Comparison of ENCODE assay signal across 26 cellular contexts in the genomic region with DNA sequence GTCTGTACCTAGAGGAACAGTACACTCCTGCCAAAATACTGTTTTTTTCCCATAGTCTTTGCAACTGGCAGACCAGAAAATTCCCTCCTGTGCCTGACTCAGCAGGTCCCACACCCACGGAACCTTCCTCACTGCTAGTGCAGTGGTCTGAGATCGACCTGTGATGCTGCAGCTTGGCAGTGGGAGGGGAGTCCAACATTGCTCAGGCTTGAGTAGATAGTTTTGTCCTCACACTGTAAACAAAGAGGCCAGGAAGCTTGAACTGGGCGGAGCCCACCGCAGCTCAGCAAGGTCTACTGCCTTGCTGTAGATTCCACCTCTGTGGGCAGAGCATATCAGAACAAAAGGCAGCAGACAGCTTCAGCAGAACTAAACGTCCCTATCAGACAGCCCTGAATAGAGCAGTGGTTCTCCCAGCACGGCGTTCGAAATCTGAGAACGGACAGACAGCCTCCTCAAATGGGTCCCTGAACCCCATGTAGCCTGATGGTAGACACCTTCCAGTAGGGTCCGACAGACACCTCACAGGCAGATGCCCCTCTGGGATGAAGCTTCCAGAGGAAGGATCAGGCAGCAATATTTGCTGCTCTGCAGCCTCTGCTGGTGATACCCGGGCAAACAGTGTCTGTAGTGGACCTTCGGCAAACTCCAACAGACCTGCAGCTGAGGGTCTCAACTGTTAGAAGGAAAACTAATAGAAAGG.
DNase-seq lines count a peak whose midpoint lies in the region; ATAC-seq, FAIRE-seq and TF ChIP-seq lines count a peak whose summit lies in the region.
"Had no signal": no experiment of that assay in that cellular context is flagged by ENCODE, and none has a peak within 500 bp of the region (broad histone marks: within the 10 kb centered on the region; RNA-seq: fewer than 3 reads in every experiment).

No MANE protein-coding gene starts in this region.

- TF ChIP-seq EP300 in H1 (IDR thresholded peaks at IDR 0.05; ENCODE audit: borderline replicate concordance in 1 of 2, low read depth in 2 of 2, low read length in 2 of 2) = no peak

- H2BK120ac ChIP-seq in H1 (replicated peaks; ENCODE audit: low read depth, low read length) = no peak overlapping the region

- TF ChIP-seq CTCF in RWPE2 (IDR thresholded peaks at IDR 0.05; ENCODE audit: poor library complexity, severe bottlenecking) (no peak), H1 (IDR thresholded peaks at IDR 0.05; ENCODE audit: control extremely low read depth in 1 of 3, insufficient read depth in 1 of 3, low read depth in 1 of 3, low read length in 3 of 3) (no peak)
- TF ChIP-seq CTCF in CD4-positive, alpha-beta T cell (IDR thresholded peaks at IDR 0.05) = no peak

- no peak overlapping the region for H3K14ac ChIP-seq in H1 (ENCODE audit: insufficient read length)

- H3K9me3 Mint-ChIP-seq in CD4-positive, alpha-beta T cell = peaks cover 5% of the 10 kb centered on the region
- H3K9me3 Mint-ChIP-seq in activated naive CD4-positive, alpha-beta T cell treated with anti-CD3 and anti-CD28 coated beads for 36 hours = peaks cover 13% of the 10 kb centered on the region
- H3K9me3 Mint-ChIP-seq: T-helper 2 cell treated with Interferon-gamma antibody and Interleukin-4, amounts not matched to agents 5 μg/mL and 100 μg/mL, for 36 hours had no signal

- no peaks in the 10 kb centered on the region for H3K79me2 ChIP-seq in H1 (ENCODE audit: control insufficient read depth in 1 of 2, insufficient read depth in 2 of 2, low read length in 2 of 2)
- H3K79me2 ChIP-seq: hepatocyte had no signal

- no peak for TF ChIP-seq RAD21 in H1 (IDR thresholded peaks at IDR 0.05 in 1 of 2, conservative IDR thresholded peaks at IDR 0.05 in 1 of 2; ENCODE audit: low read depth in 2 of 2, low read length in 2 of 2)

- no peak overlapping the region for H3K4me2 ChIP-seq in H1 (ENCODE audit: insufficient read depth in 1 of 2, low read depth in 2 of 2, low read length in 2 of 2)
- H3K4me2 ChIP-seq: BLaER1, hepatocyte had no signal

- H3K79me1 ChIP-seq in H1 (ENCODE audit: low read depth, low read length) = no peaks in the 10 kb centered on the region

- H3K4me1 ChIP-seq in RWPE2 (ENCODE audit: insufficient read depth, poor library complexity, severe bottlenecking) = no peaks in the 10 kb centered on the region
- H3K4me1 ChIP-seq in H1 (replicated peaks in 1 of 4; ENCODE audit: control insufficient read depth in 3 of 4, insufficient read depth in 4 of 4, low read length in 3 of 4) = no peaks in the 10 kb centered on the region
- H3K4me1 ChIP-seq: BLaER1, body of pancreas, esophagus squamous epithelium, right atrium auricular region, SJSA1, upper lobe of left lung had no signal

- peaks cover 56% of the 10 kb centered on the region for H3K36me3 Mint-ChIP-seq in CD4-positive, alpha-beta T cell (ENCODE audit: low read depth)
- peaks cover 32% of the 10 kb centered on the region for H3K36me3 Mint-ChIP-seq in activated naive CD4-positive, alpha-beta T cell treated with anti-CD3 and anti-CD28 coated beads for 36 hours (ENCODE audit: low read depth)

- H3K9me3 ChIP-seq in RWPE2 (ENCODE audit: severe bottlenecking) = no peaks in the 10 kb centered on the region
- H3K9me3 ChIP-seq in H1 (ENCODE audit: insufficient read depth in 2 of 2, low read depth in 1 of 2, low read length in 1 of 2) = no peaks in the 10 kb centered on the region
- H3K9me3 ChIP-seq in CD4-positive, alpha-beta T cell (ENCODE audit: control insufficient read depth, low read length) = no peaks in the 10 kb centered on the region
- H3K9me3 ChIP-seq: body of pancreas, esophagus squamous epithelium, right atrium auricular region, SJSA1, upper lobe of left lung had no signal

- H3K36me3 ChIP-seq in RWPE2 (ENCODE audit: low read depth) (no peaks in the 10 kb centered on the region), H1 (ENCODE audit: control insufficient read depth in 2 of 4, insufficient read depth in 4 of 4, low read length in 3 of 4) (no peaks in the 10 kb centered on the region)
- H3K36me3 ChIP-seq: BLaER1, esophagus squamous epithelium, right atrium auricular region, SJSA1, upper lobe of left lung had no signal

- intact Hi-C loops in CD4-positive, alpha-beta T cell (cut with DNase I, micrococcal nuclease) = no loop called here
- intact Hi-C loops in left colon (cut with DNase I, micrococcal nuclease) = no loop called here
- intact Hi-C loops in activated naive CD4-positive, alpha-beta T cell treated with anti-CD3 and anti-CD28 coated beads for 36 hours (cut with micrococcal nuclease) = no loop called here

- peak; percentile 63 for DNase-seq in HT-29 (ENCODE audit: low spot score)
- no peak for DNase-seq in RWPE2 (ENCODE audit: low spot score)
- no peak for DNase-seq in H1 (ENCODE audit: low read depth in 1 of 2, low spot score in 2 of 2)
- peak; percentile 71 for DNase-seq in non-pigmented ciliary epithelial cell (ENCODE audit: low read depth)
- no peak for DNase-seq in CD4-positive, alpha-beta T cell
- DNase-seq in left colon = no peak
- DNase-seq in effector CD8-positive, alpha-beta T cell (lab: John Stamatoyannopoulos, UW) = no peak
- no peak for DNase-seq in activated naive CD4-positive, alpha-beta T cell treated with anti-CD3 and anti-CD28 coated beads for 36 hours
- DNase-seq: activated CD4-positive, alpha-beta T cell treated with anti-CD3 and anti-CD28 coated beads for 36 hours; activated CD8-positive, alpha-beta memory T cell treated with anti-CD3 and anti-CD28 coated beads, Interleukin-2, amount 50 U/mL, for 4 hours; activated naive CD4-positive, alpha-beta T cell treated with Interleukin-2 at 50 U/mL for 16 hours; body of pancreas; DMS153; esophagus squamous epithelium; GOT3; kidney; NCI-H446; stimulated activated naive CD8-positive, alpha-beta T cell treated with anti-CD3 and anti-CD28 coated beads, Interleukin-15, amount 100 ng/mL, for 72 hours; upper lobe of left lung had no signal

- H3K27me3 ChIP-seq in RWPE2 (ENCODE audit: insufficient read depth, poor library complexity, severe bottlenecking) (no peaks in the 10 kb centered on the region), H1 (replicated peaks in 1 of 4; ENCODE audit: control insufficient read depth in 3 of 4, extremely low read depth in 1 of 4, insufficient read depth in 3 of 4, low read length in 3 of 4) (no peaks in the 10 kb centered on the region)
- no peaks in the 10 kb centered on the region for H3K27me3 ChIP-seq in CD4-positive, alpha-beta T cell (ENCODE audit: control insufficient read depth, insufficient read depth, low read length)
- H3K27me3 ChIP-seq: BLaER1, body of pancreas, esophagus squamous epithelium, hepatocyte, right atrium auricular region, SJSA1, upper lobe of left lung had no signal

- CTCF ChIA-PET in H1 (lab: Charles Lee; ENCODE audit: partially characterized antibody) = interaction anchor here (0.7 kb wide), 1 partner anchor 24 kb away, joined by 3 read pairs; no protein-coding TSS in a partner anchor
- CTCF ChIA-PET in CD4-positive, alpha-beta T cell (lab: Charles Lee) = no interaction called here
- CTCF ChIA-PET in activated naive CD4-positive, alpha-beta T cell treated with anti-CD3 and anti-CD28 coated beads for 36 hours (lab: Charles Lee) = interaction anchor here (0.6 kb wide), 1 partner anchor 50 kb away, joined by 3 read pairs; no protein-coding TSS in a partner anchor

- no peak overlapping the region for H2BK20ac ChIP-seq in H1 (ENCODE audit: low read length)

- no peak overlapping the region for H3K4ac ChIP-seq in H1 (replicated peaks; ENCODE audit: insufficient read length, low read depth, low read length)

- H3K27ac ChIP-seq in RWPE2 (ENCODE audit: poor library complexity, severe bottlenecking) (no peak overlapping the region), H1 (ENCODE audit: low read depth, low read length) (no peak overlapping the region)
- H3K27ac ChIP-seq in CD4-positive, alpha-beta T cell (ENCODE audit: low read depth, low read length) = no peak overlapping the region
- H3K27ac ChIP-seq: BLaER1, body of pancreas, esophagus squamous epithelium, hepatocyte, right atrium auricular region, SJSA1, upper lobe of left lung had no signal

- H3K23ac ChIP-seq in H1 (ENCODE audit: insufficient read length) = no peak overlapping the region

- no peak overlapping the region for H2BK12ac ChIP-seq in H1 (ENCODE audit: low read depth, low read length)

- no peak overlapping the region for H2AK5ac ChIP-seq in H1 (ENCODE audit: low read depth, low read length)

- no peak overlapping the region for H3K4me3 Mint-ChIP-seq in CD4-positive, alpha-beta T cell
- no peak overlapping the region for H3K4me3 Mint-ChIP-seq in activated naive CD4-positive, alpha-beta T cell treated with anti-CD3 and anti-CD28 coated beads for 36 hours
- H3K4me3 Mint-ChIP-seq: activated CD4-positive, alpha-beta T cell treated with anti-CD3 and anti-CD28 coated beads for 36 hours; mesothelial cell of epicardium; neural crest cell; stimulated activated naive CD8-positive, alpha-beta T cell treated with anti-CD3 and anti-CD28 coated beads, Interleukin-15, amount 100 ng/mL, for 72 hours; T-helper 2 cell treated with Interferon-gamma antibody and Interleukin-4, amounts not matched to agents 5 μg/mL and 100 μg/mL, for 36 hours had no signal

- H3K27me3 Mint-ChIP-seq in CD4-positive, alpha-beta T cell = no peaks in the 10 kb centered on the region
- H3K27me3 Mint-ChIP-seq in activated naive CD4-positive, alpha-beta T cell treated with anti-CD3 and anti-CD28 coated beads for 36 hours (ENCODE audit: low read depth) = no peaks in the 10 kb centered on the region
- H3K27me3 Mint-ChIP-seq: activated CD4-positive, alpha-beta T cell treated with anti-CD3 and anti-CD28 coated beads for 36 hours; stimulated activated naive CD8-positive, alpha-beta T cell treated with anti-CD3 and anti-CD28 coated beads, Interleukin-15, amount 100 ng/mL, for 72 hours had no signal

- no peaks in the 10 kb centered on the region for H3K23me2 ChIP-seq in H1 (ENCODE audit: low read depth, low read length)

- H3K4me1 Mint-ChIP-seq in CD4-positive, alpha-beta T cell (ENCODE audit: low read depth) = no peaks in the 10 kb centered on the region
- no peaks in the 10 kb centered on the region for H3K4me1 Mint-ChIP-seq in activated naive CD4-positive, alpha-beta T cell treated with anti-CD3 and anti-CD28 coated beads for 36 hours (ENCODE audit: low read depth)
- H3K4me1 Mint-ChIP-seq: activated CD4-positive, alpha-beta T cell treated with anti-CD3 and anti-CD28 coated beads for 36 hours; stimulated activated naive CD8-positive, alpha-beta T cell treated with anti-CD3 and anti-CD28 coated beads, Interleukin-15, amount 100 ng/mL, for 72 hours had no signal

- no peaks in the 10 kb centered on the region for H4K20me1 ChIP-seq in H1 (replicated peaks in 1 of 2; ENCODE audit: control insufficient read depth in 1 of 2, insufficient read depth in 2 of 2, low read length in 2 of 2)
- H4K20me1 ChIP-seq: BLaER1 had no signal

- H3K27ac Mint-ChIP-seq in CD4-positive, alpha-beta T cell = no peak overlapping the region
- H3K27ac Mint-ChIP-seq in activated naive CD4-positive, alpha-beta T cell treated with anti-CD3 and anti-CD28 coated beads for 36 hours = no peak overlapping the region
- H3K27ac Mint-ChIP-seq: activated CD4-positive, alpha-beta T cell treated with anti-CD3 and anti-CD28 coated beads for 36 hours; mesothelial cell of epicardium; stimulated activated naive CD8-positive, alpha-beta T cell treated with anti-CD3 and anti-CD28 coated beads, Interleukin-15, amount 100 ng/mL, for 72 hours; T-helper 2 cell treated with Interferon-gamma antibody and Interleukin-4, amounts not matched to agents 5 μg/mL and 100 μg/mL, for 36 hours had no signal

- no peak overlapping the region for H2AFZ ChIP-seq in H1 (ENCODE audit: low read length)
- H2AFZ ChIP-seq: hepatocyte had no signal

- H4K8ac ChIP-seq in H1 (ENCODE audit: extremely low read depth, insufficient read depth, low read length) = peak overlapping the region; percentile 79; the same call in 1 of the 2 replicates

- no peak overlapping the region for H2BK15ac ChIP-seq in H1 (ENCODE audit: low read length)

- no peak overlapping the region for H2BK5ac ChIP-seq in H1 (ENCODE audit: low read depth, low read length)

- 88% methylated on average over 12 of the region's 12 CpGs; no CpG with 5 or more reads in 1 of the 2 experiments for WGBS in H1 (ENCODE audit: extremely low coverage in 1 of 2, insufficient coverage in 1 of 2, insufficient read length in 1 of 2, insufficient replicate concordance in 2 of 2, low coverage in 1 of 2, low lambda C conversion rate in 2 of 2, missing lambda C conversion rate in 1 of 2), 2 experiments

- no peak overlapping the region for H3K4me3 ChIP-seq in RWPE2 (ENCODE audit: severe bottlenecking)
- H3K4me3 ChIP-seq in H1 (ENCODE audit: extremely low read depth in 1 of 4, insufficient read depth in 2 of 4, low read depth in 3 of 4, low read length in 4 of 4) = no peak overlapping the region
- H3K4me3 ChIP-seq: BLaER1, body of pancreas, esophagus squamous epithelium, hepatocyte, right atrium auricular region, SJSA1, upper lobe of left lung had no signal

- H3K18ac ChIP-seq in H1 (ENCODE audit: extremely low read depth, low read length) = no peak overlapping the region

- no peak overlapping the region for H3K9ac ChIP-seq in H1 (replicated peaks in 1 of 4; ENCODE audit: extremely low read depth in 1 of 4, low read depth in 3 of 4, low read length in 3 of 4)
- H3K9ac ChIP-seq: BLaER1 had no signal

- no peak overlapping the region for H4K91ac ChIP-seq in H1 (replicated peaks; ENCODE audit: insufficient read length, low read length)

- POLR2A ChIA-PET in H1 (lab: Charles Lee; ENCODE audit: partially characterized antibody) = interaction anchor here (0.5 kb wide), 1 partner anchor 105 kb away, joined by 3 read pairs; no protein-coding TSS in a partner anchor
- POLR2A ChIA-PET in CD4-positive, alpha-beta T cell (lab: Charles Lee) = no interaction called here

- H4K5ac ChIP-seq in H1 (ENCODE audit: insufficient read length, low read depth, low read length) = no peak overlapping the region

- FAIRE-seq in H1 (lab: Jason Lieb, UNC) = no peak
- FAIRE-seq: kidney had no signal

- no peak overlapping the region for H3K56ac ChIP-seq in H1 (replicated peaks; ENCODE audit: insufficient read length, low read depth, low read length)

- TF ChIP-seq POLR2A in H1 (IDR thresholded peaks at IDR 0.05; ENCODE audit: control extremely low read depth in 1 of 2, low read depth in 2 of 2, low read length in 2 of 2) = no peak

- ATAC-seq in RWPE2 (ENCODE audit: low read depth) (peak; percentile 71; the same call in 2 of the 3 replicates), left colon (no peak)
- no peak for ATAC-seq in CD4-positive, alpha-beta T cell (ENCODE audit: poor library complexity)
- ATAC-seq: activated CD4-positive, alpha-beta T cell treated with anti-CD3 and anti-CD28 coated beads for 36 hours; body of pancreas; stimulated activated naive CD8-positive, alpha-beta T cell treated with anti-CD3 and anti-CD28 coated beads, Interleukin-15, amount 100 ng/mL, for 72 hours had no signal

Comparison
In these comparisons a context has a peak if more than half of its experiments do, and no peak if none do; other contexts are left out.
1. DNase-seq: peak in HT-29 (single experiment) and non-pigmented ciliary epithelial cell (single experiment); none in RWPE2 (single experiment), H1 (0 of 2), CD4-positive, alpha-beta T cell (0 of 10), left colon (0 of 2), effector CD8-positive, alpha-beta T cell (single experiment) and activated naive CD4-positive, alpha-beta T cell treated with anti-CD3 and anti-CD28 coated beads for 36 hours (single experiment).